1 cellular context compared by ENCODE assay signal in genomic region chr16:11986521-11987057, GRCh38.
TF ChIP-seq lines count a peak whose summit lies in the region.

No MANE protein-coding gene starts in this region.

TF ChIP-seq in GM12878, 131 proteins besides CTCF, POLR2A, EP300 and RAD21:
- TF ChIP-seq ZBTB40 (IDR thresholded peaks at IDR 0.05; ENCODE audit: borderline replicate concordance): peak; percentile 89
- TF ChIP-seq, protein P1, sequence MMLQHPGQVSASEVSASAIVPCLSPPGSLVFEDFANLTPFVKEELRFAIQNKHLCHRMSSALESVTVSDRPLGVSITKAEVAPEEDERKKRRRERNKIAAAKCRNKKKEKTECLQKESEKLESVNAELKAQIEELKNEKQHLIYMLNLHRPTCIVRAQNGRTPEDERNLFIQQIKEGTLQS (IDR thresholded peaks at IDR 0.05; ENCODE audit: borderline replicate concordance, extremely low read depth, low read depth, low read length): no peak
- TF ChIP-seq ZNF384 (IDR thresholded peaks at IDR 0.05; ENCODE audit: borderline replicate concordance, low read depth, low read length): no peak
- TF ChIP-seq, protein P2, sequence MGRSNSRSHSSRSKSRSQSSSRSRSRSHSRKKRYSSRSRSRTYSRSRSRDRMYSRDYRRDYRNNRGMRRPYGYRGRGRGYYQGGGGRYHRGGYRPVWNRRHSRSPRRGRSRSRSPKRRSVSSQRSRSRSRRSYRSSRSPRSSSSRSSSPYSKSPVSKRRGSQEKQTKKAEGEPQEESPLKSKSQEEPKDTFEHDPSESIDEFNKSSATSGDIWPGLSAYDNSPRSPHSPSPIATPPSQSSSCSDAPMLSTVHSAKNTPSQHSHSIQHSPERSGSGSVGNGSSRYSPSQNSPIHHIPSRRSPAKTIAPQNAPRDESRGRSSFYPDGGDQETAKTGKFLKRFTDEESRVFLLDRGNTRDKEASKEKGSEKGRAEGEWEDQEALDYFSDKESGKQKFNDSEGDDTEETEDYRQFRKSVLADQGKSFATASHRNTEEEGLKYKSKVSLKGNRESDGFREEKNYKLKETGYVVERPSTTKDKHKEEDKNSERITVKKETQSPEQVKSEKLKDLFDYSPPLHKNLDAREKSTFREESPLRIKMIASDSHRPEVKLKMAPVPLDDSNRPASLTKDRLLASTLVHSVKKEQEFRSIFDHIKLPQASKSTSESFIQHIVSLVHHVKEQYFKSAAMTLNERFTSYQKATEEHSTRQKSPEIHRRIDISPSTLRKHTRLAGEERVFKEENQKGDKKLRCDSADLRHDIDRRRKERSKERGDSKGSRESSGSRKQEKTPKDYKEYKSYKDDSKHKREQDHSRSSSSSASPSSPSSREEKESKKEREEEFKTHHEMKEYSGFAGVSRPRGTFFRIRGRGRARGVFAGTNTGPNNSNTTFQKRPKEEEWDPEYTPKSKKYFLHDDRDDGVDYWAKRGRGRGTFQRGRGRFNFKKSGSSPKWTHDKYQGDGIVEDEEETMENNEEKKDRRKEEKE (IDR thresholded peaks at IDR 0.05): no peak
- TF ChIP-seq, protein P3, sequence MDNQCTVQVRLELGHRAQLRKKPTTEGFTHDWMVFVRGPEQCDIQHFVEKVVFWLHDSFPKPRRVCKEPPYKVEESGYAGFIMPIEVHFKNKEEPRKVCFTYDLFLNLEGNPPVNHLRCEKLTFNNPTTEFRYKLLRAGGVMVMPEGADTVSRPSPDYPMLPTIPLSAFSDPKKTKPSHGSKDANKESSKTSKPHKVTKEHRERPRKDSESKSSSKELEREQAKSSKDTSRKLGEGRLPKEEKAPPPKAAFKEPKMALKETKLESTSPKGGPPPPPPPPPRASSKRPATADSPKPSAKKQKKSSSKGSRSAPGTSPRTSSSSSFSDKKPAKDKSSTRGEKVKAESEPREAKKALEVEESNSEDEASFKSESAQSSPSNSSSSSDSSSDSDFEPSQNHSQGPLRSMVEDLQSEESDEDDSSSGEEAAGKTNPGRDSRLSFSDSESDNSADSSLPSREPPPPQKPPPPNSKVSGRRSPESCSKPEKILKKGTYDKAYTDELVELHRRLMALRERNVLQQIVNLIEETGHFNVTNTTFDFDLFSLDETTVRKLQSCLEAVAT (IDR thresholded peaks at IDR 0.05): 0 out of 2 replicates have a peak, but pooled peaks have one; percentile 43
- TF ChIP-seq EGR1 (IDR thresholded peaks at IDR 0.05; ENCODE audit: borderline replicate concordance in 1 of 2, low read depth in 2 of 2, low read length in 2 of 2): no peak
- no peak for TF ChIP-seq LARP7 (IDR thresholded peaks at IDR 0.05)
- no peak for TF ChIP-seq MXI1 (IDR thresholded peaks at IDR 0.05; ENCODE audit: low read depth, low read length)
- TF ChIP-seq CBFB (IDR thresholded peaks at IDR 0.05; ENCODE audit: low read depth): no peak
- TF ChIP-seq MEF2A (IDR thresholded peaks at IDR 0.05; ENCODE audit: insufficient read depth, low read depth, low read length): no peak
- no peak for TF ChIP-seq ASH2L (IDR thresholded peaks at IDR 0.05; ENCODE audit: borderline replicate concordance, low read depth)
